11 cellular contexts compared by ENCODE assay signal in the genomic region with DNA sequence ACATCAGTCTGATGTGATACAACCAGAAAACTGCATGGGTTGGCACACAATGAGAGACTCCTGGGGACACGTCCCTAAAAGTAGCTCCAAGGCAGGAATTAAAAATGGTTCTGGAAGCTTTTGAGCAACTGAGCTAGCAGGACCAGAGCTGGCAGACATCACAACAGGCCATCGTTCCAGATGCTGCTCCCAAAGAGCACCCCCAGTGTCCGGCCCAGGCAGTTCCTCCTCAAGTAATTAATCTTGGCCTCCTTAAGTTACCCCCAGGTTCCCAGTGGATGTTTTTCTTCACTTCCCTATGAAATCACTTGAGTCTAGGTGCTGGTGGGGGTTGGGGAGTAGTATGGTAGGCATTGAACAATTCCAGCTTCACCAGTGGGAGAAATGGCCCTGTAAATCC.
"Had no signal": no experiment of that assay in that cellular context is flagged by ENCODE, and none has a peak within 500 bp of the region (broad histone marks: within the 10 kb centered on the region; RNA-seq: fewer than 3 reads in every experiment).

No MANE protein-coding gene starts in this region.

- H3K4me1 ChIP-seq: breast epithelium, right atrium auricular region, tibial nerve had no signal

- H3K27ac Mint-ChIP-seq: activated CD8-positive, alpha-beta T cell treated with anti-CD3 and anti-CD28 coated beads, Interleukin-2, amount 10 ng/mL, durations not matched to agents 7 days and 5 days; activated naive CD8-positive, alpha-beta T cell treated with anti-CD3 and anti-CD28 coated beads, Interleukin-2, amount 10 ng/mL, durations not matched to agents 7 days and 5 days; stimulated activated effector memory CD8-positive, alpha-beta T cell treated with anti-CD3 and anti-CD28 coated beads, Interleukin-12 subunit alpha, Interleukin-12 subunit beta, amount 100 ng/mL, for 72 hours had no signal

- H3K4me3 Mint-ChIP-seq: activated CD8-positive, alpha-beta T cell treated with anti-CD3 and anti-CD28 coated beads, Interleukin-2, amount 10 ng/mL, durations not matched to agents 7 days and 5 days; activated naive CD8-positive, alpha-beta T cell treated with anti-CD3 and anti-CD28 coated beads, Interleukin-2, amount 10 ng/mL, durations not matched to agents 7 days and 5 days; stimulated activated effector memory CD8-positive, alpha-beta T cell treated with anti-CD3 and anti-CD28 coated beads, Interleukin-12 subunit alpha, Interleukin-12 subunit beta, amount 100 ng/mL, for 72 hours had no signal

- H3K27ac ChIP-seq: breast epithelium, neutrophil, right atrium auricular region, tibial nerve had no signal

- H3K4me3 ChIP-seq: breast epithelium, right atrium auricular region, smooth muscle cell, tibial nerve had no signal

- ATAC-seq: activated CD8-positive, alpha-beta T cell treated with anti-CD3 and anti-CD28 coated beads, Interleukin-2, amount 10 ng/mL, durations not matched to agents 7 days and 5 days; stimulated activated effector memory CD8-positive, alpha-beta T cell treated with anti-CD3 and anti-CD28 coated beads, Interleukin-12 subunit alpha, Interleukin-12 subunit beta, amount 100 ng/mL, for 72 hours had no signal

- H3K4me1 Mint-ChIP-seq: activated naive CD8-positive, alpha-beta T cell treated with anti-CD3 and anti-CD28 coated beads, Interleukin-2, amount 10 ng/mL, durations not matched to agents 7 days and 5 days; stimulated activated effector memory CD8-positive, alpha-beta T cell treated with anti-CD3 and anti-CD28 coated beads, Interleukin-12 subunit alpha, Interleukin-12 subunit beta, amount 100 ng/mL, for 72 hours had no signal

- H3K27me3 Mint-ChIP-seq: activated naive CD8-positive, alpha-beta T cell treated with anti-CD3 and anti-CD28 coated beads, Interleukin-2, amount 10 ng/mL, durations not matched to agents 7 days and 5 days had no signal

- H3K9me3 ChIP-seq: breast epithelium, neutrophil, tibial nerve had no signal

- H3K36me3 Mint-ChIP-seq: activated naive CD8-positive, alpha-beta T cell treated with anti-CD3 and anti-CD28 coated beads, Interleukin-2, amount 10 ng/mL, durations not matched to agents 7 days and 5 days; stimulated activated effector memory CD8-positive, alpha-beta T cell treated with anti-CD3 and anti-CD28 coated beads, Interleukin-12 subunit alpha, Interleukin-12 subunit beta, amount 100 ng/mL, for 72 hours had no signal

- H3K27me3 ChIP-seq: breast epithelium, neutrophil, right atrium auricular region, tibial nerve had no signal

- H3K36me3 ChIP-seq: breast epithelium, neutrophil, right atrium auricular region, tibial nerve had no signal

- DNase-seq: activated CD4-positive, alpha-beta T cell treated with anti-CD3 and anti-CD28 coated beads for 4 hours; activated CD8-positive, alpha-beta memory T cell treated with anti-CD3 and anti-CD28 coated beads, Interleukin-2, amount 50 U/mL, for 48 hours; activated CD8-positive, alpha-beta T cell treated with anti-CD3 and anti-CD28 coated beads, Interleukin-2, amount 10 ng/mL, durations not matched to agents 7 days and 5 days; activated naive CD8-positive, alpha-beta T cell treated with anti-CD3 and anti-CD28 coated beads, Interleukin-2, amount 10 ng/mL, durations not matched to agents 7 days and 5 days; anterior cingulate cortex had no signal

- H3K9me3 Mint-ChIP-seq: activated naive CD8-positive, alpha-beta T cell treated with anti-CD3 and anti-CD28 coated beads, Interleukin-2, amount 10 ng/mL, durations not matched to agents 7 days and 5 days had no signal

- H3K4me2 ChIP-seq: smooth muscle cell had no signal
